In the genomic region with DNA sequence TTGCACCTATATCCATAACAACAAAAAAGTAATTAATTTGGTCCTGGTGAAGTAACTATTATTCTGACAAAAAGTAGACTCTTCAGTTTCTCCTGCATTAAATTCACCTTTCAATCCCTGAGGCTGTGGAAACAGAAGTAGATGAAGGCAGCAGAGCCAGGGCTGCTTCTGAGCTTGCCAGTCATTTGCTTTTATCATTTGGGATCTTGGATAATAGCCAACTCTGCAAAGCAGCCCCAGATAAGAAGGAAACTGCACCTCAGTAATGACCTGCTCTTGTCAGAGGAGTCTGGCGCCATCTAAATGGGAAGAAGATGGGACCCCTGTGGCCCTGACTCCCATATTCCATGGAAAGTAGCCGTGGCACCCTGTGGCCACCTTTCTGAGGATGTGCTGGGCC, we compare ENCODE assay signal across 20 cellular contexts. TPM values are rescaled to one million over a fixed set of nuclear protein-coding genes. Genes with fewer than 3 reads are reported as not detected.
A peak's percentile ranks its signal among the peaks of the same experiment; 100 is the strongest.
DNase-seq lines count a peak whose midpoint lies in the region; ATAC-seq and TF ChIP-seq lines count a peak whose summit lies in the region.
"Had no signal": no experiment of that assay in that cellular context is flagged by ENCODE, and none has a peak within 500 bp of the region (broad histone marks: within the 10 kb centered on the region; RNA-seq: fewer than 3 reads in every experiment).

No MANE protein-coding gene starts in this region.

- intact Hi-C loops in transverse colon (cut with DNase I; ENCODE audit: low total_unique reads) = no loop called here

- ATAC-seq in HG03108 (IDR thresholded peaks at IDR 0.05; ENCODE audit: unreplicated experiment) = no peak
- ATAC-seq: GM12878 had no signal

- TF ChIP-seq EP300 in transverse colon (IDR thresholded peaks at IDR 0.05; ENCODE audit: low read depth) = no peak

- DNase-seq in NCI-H146 (lab: John Stamatoyannopoulos, UW) (peak; percentile 41), NCI-H146 treated with DMSO at 0.1 percent for 48 hours (lab: John Stamatoyannopoulos, UW; ENCODE audit: unreplicated experiment) (no peak), SK-N-DZ (ENCODE audit: low spot score) (peak; percentile 11), mesothelial cell of epicardium (ENCODE audit: low spot score in 2 of 2, unreplicated experiment in 2 of 2) (no peak), transverse colon (no peak), right atrium auricular region (ENCODE audit: low spot score) (no peak)
- DNase-seq: BE2C; CD4-positive, CD25-positive, alpha-beta regulatory T cell; COR-L47; EL; NCI-H1930; NCI-H510A; PC-9; SW 1271 had no signal

- peak overlapping the region; percentile 49 for H3K27ac ChIP-seq in KOPT-K1 (ENCODE audit: low read depth, low read length, poor library complexity, severe bottlenecking)
- no peak overlapping the region for H3K27ac ChIP-seq in transverse colon
- no peak overlapping the region for H3K27ac ChIP-seq in right atrium auricular region
- H3K27ac ChIP-seq: PC-9, SJCRH30 had no signal

- H3K4me3 ChIP-seq in transverse colon (no peak overlapping the region), right atrium auricular region (no peak overlapping the region)
- H3K4me3 ChIP-seq: GM12878, HAP-1, PC-9, SJCRH30 had no signal

- H3K27me3 ChIP-seq in transverse colon (no peaks in the 10 kb centered on the region), right atrium auricular region (no peaks in the 10 kb centered on the region)
- H3K27me3 ChIP-seq: BE2C, SJCRH30 had no signal

- peak overlapping the region; percentile 26 for H3K27ac Mint-ChIP-seq in mesothelial cell of epicardium
- H3K27ac Mint-ChIP-seq: CD4-positive, CD25-positive, alpha-beta regulatory T cell had no signal

- TF ChIP-seq CTCF in mesothelial cell of epicardium (IDR thresholded peaks at IDR 0.05; ENCODE audit: unreplicated experiment) (no peak), transverse colon (IDR thresholded peaks at IDR 0.05) (no peak), right atrium auricular region (IDR thresholded peaks at IDR 0.05) (no peak)

- no peak overlapping the region for H3K4me3 Mint-ChIP-seq in mesothelial cell of epicardium
- H3K4me3 Mint-ChIP-seq: CD4-positive, CD25-positive, alpha-beta regulatory T cell had no signal

- in situ Hi-C loops in transverse colon (cut with MboI; ENCODE audit: low pct_ligation_motif_present in 1 of 4, low pct_unique_long_range_greater_than_20kb in 1 of 4, low sequenced_read_pairs in 3 of 4) = no loop called here

- H3K9me3 Mint-ChIP-seq in mesothelial cell of epicardium = no peaks in the 10 kb centered on the region
- H3K9me3 Mint-ChIP-seq: CD4-positive, CD25-positive, alpha-beta regulatory T cell had no signal

- 79% methylated on average over 2 of the region's 2 CpGs; no CpG with 5 or more reads in 1 of the 2 donors for WGBS in transverse colon (ENCODE audit: low coverage in 1 of 2), 2 donors

- H3K4me1 ChIP-seq in transverse colon (peaks cover 0 to 7% (median 0%) of the 10 kb centered on the region in 4 donors), right atrium auricular region (no peaks in the 10 kb centered on the region)
- H3K4me1 ChIP-seq: BE2C, HAP-1 had no signal

- H3K4me1 Mint-ChIP-seq in mesothelial cell of epicardium = peaks cover 38% of the 10 kb centered on the region

- H3K9me3 ChIP-seq in KOPT-K1 (ENCODE audit: insufficient read depth, low read length, poor library complexity, severe bottlenecking) = no peaks in the 10 kb centered on the region
- no peaks in the 10 kb centered on the region for H3K9me3 ChIP-seq in transverse colon
- H3K9me3 ChIP-seq in right atrium auricular region = no peaks in the 10 kb centered on the region
- H3K9me3 ChIP-seq: BE2C, HAP-1, SJCRH30 had no signal

- TF ChIP-seq POLR2A in transverse colon (IDR thresholded peaks at IDR 0.05) = no peak

- peaks cover 95% of the 10 kb centered on the region for H3K36me3 ChIP-seq in KOPT-K1 (ENCODE audit: insufficient read depth, low read length)
- no peaks in the 10 kb centered on the region for H3K36me3 ChIP-seq in transverse colon
- no peaks in the 10 kb centered on the region for H3K36me3 ChIP-seq in right atrium auricular region
- H3K36me3 ChIP-seq: BE2C, HAP-1, SJCRH30 had no signal

- no peaks in the 10 kb centered on the region for H3K36me3 Mint-ChIP-seq in mesothelial cell of epicardium

- no peaks in the 10 kb centered on the region for H3K27me3 Mint-ChIP-seq in mesothelial cell of epicardium (ENCODE audit: low read depth)

RNA-seq across cellular contexts. Expression of a gene that starts 9.7 kb away (rescaled TPM):
- polyA plus RNA-seq in SK-N-DZ (2014; cell fraction: cytosol; rRNA removed) = not detected in 2 replicates
- not detected in 2 replicates for polyA plus RNA-seq in SK-N-DZ (2014; cell fraction: nucleus; rRNA removed)
- not detected in 3 replicates for total RNA-seq in mesothelial cell of epicardium
- 1 to 10 TPM in 1 of 4 donors, under 1 TPM in 1, not detected in 2; 0.14 to 1.3 TPM for total RNA-seq in transverse colon
- total RNA-seq in right atrium auricular region = not detected
- total RNA-seq: A172; CD4-positive, CD25-positive, alpha-beta regulatory T cell; PC-9; SJCRH30 had no signal

RNA-seq across cellular contexts. Expression of a gene that starts 47.2 kb away (rescaled TPM):
- polyA plus RNA-seq in SK-N-DZ (2014; cell fraction: cytosol; rRNA removed) = not detected in 2 replicates
- polyA plus RNA-seq in SK-N-DZ (2014; cell fraction: nucleus; rRNA removed) = not detected in 2 replicates
- total RNA-seq in mesothelial cell of epicardium (not detected in 3 replicates), transverse colon (1 to 10 TPM in 3 of 4 donors, not detected in 1; 3.3 to 9.4 (median 6.7) TPM), right atrium auricular region (1 to 10 TPM in 1 of 2 donors, not detected in 1; 1.2 TPM)
- total RNA-seq: A172, GM12878, SJCRH30 had no signal

RNA-seq across cellular contexts. Expression of a gene that starts 54.1 kb away (rescaled TPM):
- polyA plus RNA-seq in SK-N-DZ (2014; cell fraction: cytosol; rRNA removed) = 18.0 and 20.0 TPM in 2 replicates
- 15.7 and 16.3 TPM in 2 replicates for polyA plus RNA-seq in SK-N-DZ (2014; cell fraction: nucleus; rRNA removed)
- 21.7 to 26.3 TPM (median 22.5 TPM) in 3 replicates for total RNA-seq in mesothelial cell of epicardium
- total RNA-seq in transverse colon = 10 to 100 TPM in 1 of 4 donors, 1 to 10 TPM in 3; 3.7 to 10.3 (median 7.8) TPM
- 1 to 10 TPM; 8.3 to 8.9 TPM for total RNA-seq in right atrium auricular region

Comparison
In these comparisons a context has a peak if more than half of its experiments do, and no peak if none do; other contexts are left out.
1. DNase-seq: peak in NCI-H146 (single experiment) and SK-N-DZ (single experiment); none in NCI-H146 treated with DMSO at 0.1 percent for 48 hours (single experiment), mesothelial cell of epicardium (0 of 2), transverse colon (single experiment) and right atrium auricular region (single experiment).